1 cellular context compared by ENCODE assay signal in genomic region chr6:125986295-125986955, GRCh38.
TF ChIP-seq lines count a peak whose summit lies in the region.

TSS of gene TRMT11 (plus strand) at chr6:125986540. CDS start at chr6:125986551, 11 bp downstream.

TF ChIP-seq in GM12878, 131 proteins besides CTCF, POLR2A, EP300 and RAD21 (continued from another document and continues in another):
- TF ChIP-seq MLLT1 (IDR thresholded peaks at IDR 0.05) (peak; percentile 58; the same call in 1 of the 2 replicates), PML (IDR thresholded peaks at IDR 0.05; ENCODE audit: low read length) (peak; percentile 91), CBX3 (IDR thresholded peaks at IDR 0.05; ENCODE audit: borderline replicate concordance, low read depth) (no peak), RAD51 (IDR thresholded peaks at IDR 0.05) (no peak), EGR1 (IDR thresholded peaks at IDR 0.05; ENCODE audit: borderline replicate concordance in 1 of 2, low read depth in 2 of 2, low read length in 2 of 2) (no peak), SIN3A (IDR thresholded peaks at IDR 0.05; ENCODE audit: low read depth, low read length) (0 out of 2 replicates have a peak, but pooled peaks have one; percentile 30), PKNOX1 (IDR thresholded peaks at IDR 0.05) (no peak), SP1 (IDR thresholded peaks at IDR 0.05; ENCODE audit: low read depth, low read length) (no peak), SRF (IDR thresholded peaks at IDR 0.05; ENCODE audit: low read depth in 2 of 2, low read length in 2 of 2) (no peak), STAT3 (IDR thresholded peaks at IDR 0.05; ENCODE audit: low read depth, low read length) (no peak), ESRRA (IDR thresholded peaks at IDR 0.05; ENCODE audit: low read length) (no peak), HCFC1 (IDR thresholded peaks at IDR 0.05; ENCODE audit: low read length) (peak; percentile 52; the same call in 1 of the 2 replicates), SREBF2 (IDR thresholded peaks at IDR 0.05; ENCODE audit: low read length) (no peak), BMI1 (IDR thresholded peaks at IDR 0.05; ENCODE audit: borderline replicate concordance) (no peak), MAX (IDR thresholded peaks at IDR 0.05; ENCODE audit: low read depth, low read length) (no peak; the same call in 1 of the 2 replicates), ELK1 (IDR thresholded peaks at IDR 0.05; ENCODE audit: low read depth, low read length) (peak; percentile 83), HSF1 (IDR thresholded peaks at IDR 0.05; ENCODE audit: low read depth, low read length) (no peak), CUX1 (IDR thresholded peaks at IDR 0.05; ENCODE audit: insufficient replicate concordance, low read depth, low read length) (no peak), ZNF384 (IDR thresholded peaks at IDR 0.05; ENCODE audit: borderline replicate concordance, low read depth, low read length) (no peak), PRDM15 (CRISPR knock-in tag; IDR thresholded peaks at IDR 0.05) (no peak), ETV6 (conservative IDR thresholded peaks at IDR 0.05 in 1 of 2, IDR thresholded peaks at IDR 0.05 in 1 of 2; ENCODE audit: borderline replicate concordance in 1 of 2, low read depth in 1 of 2) (peak in 1 of 2 experiments; percentile 32; a peak in 1 of 4 replicates), ZNF274 (IDR thresholded peaks at IDR 0.05; ENCODE audit: insufficient read depth, insufficient read length) (no peak), NR2C1 (IDR thresholded peaks at IDR 0.05) (no peak), RELB (IDR thresholded peaks at IDR 0.05; ENCODE audit: low read depth) (peak; percentile 68), FOXK2 (IDR thresholded peaks at IDR 0.05) (no peak), ZNF592 (IDR thresholded peaks at IDR 0.05) (no peak), POLR2AphosphoS2 (IDR thresholded peaks at IDR 0.05; ENCODE audit: low read depth, low read length) (peak; percentile 80), CBFB (IDR thresholded peaks at IDR 0.05; ENCODE audit: low read depth) (0 out of 2 replicates have a peak, but pooled peaks have one; percentile 72), TCF12 (IDR thresholded peaks at IDR 0.05; ENCODE audit: low read depth, low read length) (0 out of 2 replicates have a peak, but pooled peaks have one; percentile 4), RB1 (IDR thresholded peaks at IDR 0.05; ENCODE audit: borderline replicate concordance) (peak; percentile 93), MTA2 (IDR thresholded peaks at IDR 0.05; ENCODE audit: low read depth) (0 out of 2 replicates have a peak, but pooled peaks have one; percentile 9), SUZ12 (IDR thresholded peaks at IDR 0.05; ENCODE audit: unreplicated experiment) (no peak), SMAD5 (IDR thresholded peaks at IDR 0.05; ENCODE audit: low read depth) (peak; percentile 93), CBX5 (IDR thresholded peaks at IDR 0.05; ENCODE audit: low read depth) (no peak), POLR2AphosphoS5 (IDR thresholded peaks at IDR 0.05; ENCODE audit: low read length) (peak; percentile 95)
